In genomic region chr7:85133560-85133959, GRCh38 we compare ENCODE assay signal across 25 cellular contexts.
"Had no signal": no experiment of that assay in that cellular context is flagged by ENCODE, and none has a peak within 500 bp of the region (broad histone marks: within the 10 kb centered on the region; RNA-seq: fewer than 3 reads in every experiment).

No MANE protein-coding gene starts in this region.

- H3K27me3 ChIP-seq: colonic mucosa, dorsolateral prefrontal cortex, esophagus muscularis mucosa, esophagus squamous epithelium, foreskin keratinocyte, gastrocnemius medialis, gastroesophageal sphincter, heart left ventricle, heart right ventricle had no signal

- H3K9me3 ChIP-seq: colonic mucosa, esophagus muscularis mucosa, esophagus squamous epithelium, gastrocnemius medialis, gastroesophageal sphincter, heart left ventricle, heart right ventricle had no signal

- H3K4me3 Mint-ChIP-seq: dendritic cell treated with granulocyte-macrophage colony-stimulating factor and Interleukin-4, amounts not matched to agents 40 ng/mL and 50 ng/mL, for 4 days; effector memory CD8-positive, alpha-beta T cell; endodermal cell had no signal

- H3K27ac Mint-ChIP-seq: dendritic cell treated with granulocyte-macrophage colony-stimulating factor and Interleukin-4, amounts not matched to agents 40 ng/mL and 50 ng/mL, for 4 days; effector memory CD8-positive, alpha-beta T cell; endodermal cell had no signal

- H3K36me3 ChIP-seq: colonic mucosa, esophagus muscularis mucosa, esophagus squamous epithelium, gastrocnemius medialis, gastroesophageal sphincter, heart left ventricle, heart right ventricle had no signal

- ATAC-seq: effector memory CD8-positive, alpha-beta T cell; esophagus mucosa; foreskin keratinocyte; gastrocnemius medialis; gastroesophageal sphincter; heart left ventricle; heart right ventricle had no signal

- H3K4me1 Mint-ChIP-seq: endodermal cell had no signal

- H3K27me3 Mint-ChIP-seq: dendritic cell treated with granulocyte-macrophage colony-stimulating factor and Interleukin-4, amounts not matched to agents 40 ng/mL and 50 ng/mL, for 4 days; effector memory CD8-positive, alpha-beta T cell had no signal

- H3K27ac ChIP-seq: colonic mucosa, coronary artery, dorsolateral prefrontal cortex, epithelial cell of prostate, esophagus muscularis mucosa, esophagus squamous epithelium, foreskin keratinocyte, gastrocnemius medialis, gastroesophageal sphincter, heart left ventricle, heart right ventricle had no signal

- H3K4me1 ChIP-seq: colonic mucosa, esophagus muscularis mucosa, esophagus squamous epithelium, gastrocnemius medialis, gastroesophageal sphincter, heart left ventricle, heart right ventricle had no signal

- DNase-seq: colonic mucosa; cortex of kidney; dermis blood vessel endothelial cell; dorsolateral prefrontal cortex; effector CD4-positive, alpha-beta T cell; effector CD8-positive, alpha-beta T cell; effector memory CD4-positive, alpha-beta T cell; effector memory CD8-positive, alpha-beta T cell; endodermal cell; erythroblast; esophagus squamous epithelium; foreskin fibroblast; foreskin keratinocyte; foreskin melanocyte; gastrocnemius medialis; glutamatergic neuron; head of caudate nucleus; heart left ventricle; heart right ventricle had no signal

- H3K9me3 Mint-ChIP-seq: dendritic cell treated with granulocyte-macrophage colony-stimulating factor and Interleukin-4, amounts not matched to agents 40 ng/mL and 50 ng/mL, for 4 days; effector memory CD8-positive, alpha-beta T cell; endodermal cell had no signal

- H3K4me3 ChIP-seq: colonic mucosa, coronary artery, dorsolateral prefrontal cortex, esophagus muscularis mucosa, esophagus squamous epithelium, gastrocnemius medialis, gastroesophageal sphincter, heart left ventricle, heart right ventricle had no signal
